ENCODE assay signal across 9 cellular contexts in the genomic region with DNA sequence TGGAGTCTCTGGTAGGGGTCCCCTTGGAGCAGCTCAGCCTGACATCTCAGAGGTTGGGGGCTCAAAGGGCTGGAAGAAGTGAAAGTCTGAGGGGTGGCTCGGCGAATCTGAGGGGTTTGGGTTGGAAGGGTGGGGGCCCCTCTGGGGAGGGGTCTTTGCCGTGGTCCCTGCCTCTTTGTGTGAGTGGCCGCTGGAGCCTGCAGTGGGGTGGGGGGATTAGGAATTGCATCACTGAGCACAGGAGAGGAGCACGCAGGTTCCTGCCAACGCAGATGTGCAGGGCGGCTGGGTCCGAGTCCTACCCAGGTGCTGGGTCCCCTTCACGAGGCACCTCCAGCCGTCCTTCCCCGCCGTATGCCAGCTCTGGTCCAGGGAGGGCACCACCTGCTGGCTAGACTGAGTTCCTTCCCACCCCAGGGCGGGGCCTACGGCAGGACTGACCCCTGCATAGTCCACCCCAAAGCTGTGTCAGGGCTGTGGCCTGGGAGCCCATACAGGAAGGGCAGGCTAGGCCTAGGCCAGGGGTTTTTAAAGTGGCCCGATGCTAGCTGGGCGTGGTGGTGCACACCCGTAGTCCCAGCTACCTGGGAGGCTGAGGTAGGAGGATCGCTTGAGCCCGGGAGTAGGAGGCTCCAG. TPM values are rescaled to one million over a fixed set of nuclear protein-coding genes. Genes with fewer than 3 reads are reported as not detected.
DNase-seq lines count a peak whose midpoint lies in the region; ATAC-seq and TF ChIP-seq lines count a peak whose summit lies in the region.
"Had no signal": no experiment of that assay in that cellular context is flagged by ENCODE, and none has a peak within 500 bp of the region (broad histone marks: within the 10 kb centered on the region; RNA-seq: fewer than 3 reads in every experiment).

No MANE protein-coding gene starts in this region.

- intact Hi-C loops in activated CD4-positive, alpha-beta T cell treated with anti-CD3 and anti-CD28 coated beads, Interleukin-2, amount 10 ng/mL, durations not matched to agents 24 days and 14 days (cut with micrococcal nuclease) = no loop called here

- peak overlapping the region; percentile 67 for H3K4me3 Mint-ChIP-seq in activated CD4-positive, alpha-beta T cell treated with anti-CD3 and anti-CD28 coated beads, Interleukin-2, amount 10 ng/mL, durations not matched to agents 24 days and 14 days
- H3K4me3 Mint-ChIP-seq in stimulated activated memory B cell treated with anti-CD40 and anti-IgM and Interleukin-4, amounts not matched to agents 10 μg/mL and 1 μg/mL and 100 μg/mL, for 72 hours = peak overlapping the region; percentile 60

- H3K79me2 ChIP-seq in fibroblast of lung (ENCODE audit: control insufficient read depth, insufficient read depth, low read length) = no peaks in the 10 kb centered on the region

- peak overlapping the region in 1 of 4 donors; percentile 96 for H3K27ac ChIP-seq in Peyer's patch
- H3K27ac ChIP-seq in fibroblast of lung (ENCODE audit: insufficient read depth, low read length) = no peak overlapping the region

- H3K4me1 Mint-ChIP-seq in activated CD4-positive, alpha-beta T cell treated with anti-CD3 and anti-CD28 coated beads, Interleukin-2, amount 10 ng/mL, durations not matched to agents 24 days and 14 days = peaks cover 81% of the 10 kb centered on the region
- H3K4me1 Mint-ChIP-seq in stimulated activated memory B cell treated with anti-CD40 and anti-IgM and Interleukin-4, amounts not matched to agents 10 μg/mL and 1 μg/mL and 100 μg/mL, for 72 hours = peaks cover 95% of the 10 kb centered on the region

- no peak overlapping the region for H2AFZ ChIP-seq in fibroblast of lung (ENCODE audit: low read length)

- H3K9me3 ChIP-seq in Peyer's patch = no peaks in the 10 kb centered on the region
- H3K9me3 ChIP-seq in fibroblast of lung (ENCODE audit: control insufficient read depth, insufficient read depth, low read depth, low read length) = no peaks in the 10 kb centered on the region

- H3K27me3 ChIP-seq in Peyer's patch (no peaks in the 10 kb centered on the region), fibroblast of lung (ENCODE audit: control insufficient read depth, insufficient read depth, low read length) (no peaks in the 10 kb centered on the region)

- DNase-seq in activated CD4-positive, alpha-beta T cell treated with anti-CD3 and anti-CD28 coated beads, Interleukin-2, amount 10 ng/mL, durations not matched to agents 24 days and 14 days = peak; percentile 72
- DNase-seq in activated CD4-positive, alpha-beta T cell treated with anti-CD3 and anti-CD28 coated beads for 1 hour = no peak
- DNase-seq in Peyer's patch (peak in 2 of 3 donors; percentile 48 to 61), fibroblast of lung (ENCODE audit: low read depth in 2 of 2) (no peak), AG08396 (ENCODE audit: low spot score) (no peak), erythroblast (lab: John Stamatoyannopoulos, UW) (no peak), midbrain (lab: John Stamatoyannopoulos, UW) (no peak)

- TF ChIP-seq CTCF in Peyer's patch (IDR thresholded peaks at IDR 0.05) (peak in 5 of 6 experiments; percentile 19 to 35 (median 26)), fibroblast of lung (conservative IDR thresholded peaks at IDR 0.05 in 1 of 2, IDR thresholded peaks at IDR 0.05 in 1 of 2; ENCODE audit: low read depth in 1 of 2, low read length in 2 of 2) (peak; percentile 3 to 40)

- H3K4me1 ChIP-seq in Peyer's patch (peaks cover 0 to 42% (median 30%) of the 10 kb centered on the region in 4 donors), fibroblast of lung (ENCODE audit: control insufficient read depth, extremely low read depth, insufficient read depth, low read length) (peaks cover 18% of the 10 kb centered on the region)

- no peaks in the 10 kb centered on the region for H3K9me3 Mint-ChIP-seq in activated CD4-positive, alpha-beta T cell treated with anti-CD3 and anti-CD28 coated beads, Interleukin-2, amount 10 ng/mL, durations not matched to agents 24 days and 14 days
- no peaks in the 10 kb centered on the region for H3K9me3 Mint-ChIP-seq in stimulated activated memory B cell treated with anti-CD40 and anti-IgM and Interleukin-4, amounts not matched to agents 10 μg/mL and 1 μg/mL and 100 μg/mL, for 72 hours

- no peak for ATAC-seq in stimulated activated memory B cell treated with anti-CD40 and anti-IgM and Interleukin-4, amounts not matched to agents 10 μg/mL and 1 μg/mL and 100 μg/mL, for 72 hours

- H3K27ac Mint-ChIP-seq in activated CD4-positive, alpha-beta T cell treated with anti-CD3 and anti-CD28 coated beads, Interleukin-2, amount 10 ng/mL, durations not matched to agents 24 days and 14 days = peak overlapping the region; percentile 94
- H3K27ac Mint-ChIP-seq in stimulated activated memory B cell treated with anti-CD40 and anti-IgM and Interleukin-4, amounts not matched to agents 10 μg/mL and 1 μg/mL and 100 μg/mL, for 72 hours = peak overlapping the region; percentile 97

- H3K9ac ChIP-seq in fibroblast of lung (ENCODE audit: insufficient read depth, low read length) = no peak overlapping the region

- no peaks in the 10 kb centered on the region for H3K27me3 Mint-ChIP-seq in activated CD4-positive, alpha-beta T cell treated with anti-CD3 and anti-CD28 coated beads, Interleukin-2, amount 10 ng/mL, durations not matched to agents 24 days and 14 days
- no peaks in the 10 kb centered on the region for H3K27me3 Mint-ChIP-seq in stimulated activated memory B cell treated with anti-CD40 and anti-IgM and Interleukin-4, amounts not matched to agents 10 μg/mL and 1 μg/mL and 100 μg/mL, for 72 hours

- no peak overlapping the region for H3K4me3 ChIP-seq in Peyer's patch
- H3K4me3 ChIP-seq in fibroblast of lung (replicated peaks in 1 of 4; ENCODE audit: control extremely low read depth in 1 of 4, insufficient read depth in 1 of 4, low read depth in 3 of 4, low read length in 4 of 4) = no peak overlapping the region

- H3K36me3 Mint-ChIP-seq in activated CD4-positive, alpha-beta T cell treated with anti-CD3 and anti-CD28 coated beads, Interleukin-2, amount 10 ng/mL, durations not matched to agents 24 days and 14 days (ENCODE audit: low read depth) = peaks cover 52% of the 10 kb centered on the region
- H3K36me3 Mint-ChIP-seq in stimulated activated memory B cell treated with anti-CD40 and anti-IgM and Interleukin-4, amounts not matched to agents 10 μg/mL and 1 μg/mL and 100 μg/mL, for 72 hours = peaks cover 29% of the 10 kb centered on the region

- TF ChIP-seq POLR2A in Peyer's patch (IDR thresholded peaks at IDR 0.05) (no peak), erythroblast (IDR thresholded peaks at IDR 0.05; ENCODE audit: low read length) (no peak)

- H3K4me2 ChIP-seq in fibroblast of lung (ENCODE audit: extremely low read depth, insufficient read depth, low read length) = no peak overlapping the region

- H3K36me3 ChIP-seq in Peyer's patch (no peaks in the 10 kb centered on the region), fibroblast of lung (ENCODE audit: control insufficient read depth, insufficient read depth, low read length) (no peaks in the 10 kb centered on the region)

- no peaks in the 10 kb centered on the region for H4K20me1 ChIP-seq in fibroblast of lung (ENCODE audit: control insufficient read depth, extremely low read depth, insufficient read depth, low read length)

RNA-seq across cellular contexts. Expression of a gene that starts 9.9 kb away (rescaled TPM):
- total RNA-seq in activated CD4-positive, alpha-beta T cell treated with anti-CD3 and anti-CD28 coated beads, Interleukin-2, amount 10 ng/mL, durations not matched to agents 24 days and 14 days = 325 and 329 TPM in 2 replicates
- total RNA-seq in Peyer's patch = 10 to 100 TPM in 3 of 4 donors, 1 to 10 TPM in 1; 9.3 to 45.4 (median 15.8) TPM
- 2.8 and 3.1 TPM in 2 replicates for total RNA-seq in fibroblast of lung
- polyA plus RNA-seq in fibroblast of lung = 1.1 and 1.9 TPM in 2 replicates
- polyA plus RNA-seq in fibroblast of lung (2012) = 2.6 and 6.2 TPM in 2 replicates
- polyA minus RNA-seq in fibroblast of lung (ENCODE audit: low replicate concordance) = 11.4 and 13.4 TPM in 2 replicates

RNA-seq across cellular contexts. Expression of a gene that starts 30.3 kb away (rescaled TPM):
- 0.28 and 0.40 TPM in 2 replicates for total RNA-seq in activated CD4-positive, alpha-beta T cell treated with anti-CD3 and anti-CD28 coated beads, Interleukin-2, amount 10 ng/mL, durations not matched to agents 24 days and 14 days
- total RNA-seq in Peyer's patch = not detected
- total RNA-seq in fibroblast of lung = not detected in 2 replicates
- not detected in 2 replicates for polyA plus RNA-seq in fibroblast of lung
- not detected in 2 replicates for polyA plus RNA-seq in fibroblast of lung (2012)
- polyA minus RNA-seq in fibroblast of lung (ENCODE audit: low replicate concordance) = not detected in 2 replicates
- total RNA-seq: lung microvascular endothelial cell had no signal

Comparison
In these comparisons a context has a peak if more than half of its experiments do, and no peak if none do; other contexts are left out.
1. DNase-seq: peak in activated CD4-positive, alpha-beta T cell treated with anti-CD3 and anti-CD28 coated beads, Interleukin-2, amount 10 ng/mL, durations not matched to agents 24 days and 14 days (single experiment) and Peyer's patch (2 of 3); none in activated CD4-positive, alpha-beta T cell treated with anti-CD3 and anti-CD28 coated beads for 1 hour (single experiment), fibroblast of lung (0 of 2), AG08396 (single experiment), erythroblast (0 of 2) and midbrain (single experiment).